ENCODE assay signal across 27 cellular contexts in the genomic region with DNA sequence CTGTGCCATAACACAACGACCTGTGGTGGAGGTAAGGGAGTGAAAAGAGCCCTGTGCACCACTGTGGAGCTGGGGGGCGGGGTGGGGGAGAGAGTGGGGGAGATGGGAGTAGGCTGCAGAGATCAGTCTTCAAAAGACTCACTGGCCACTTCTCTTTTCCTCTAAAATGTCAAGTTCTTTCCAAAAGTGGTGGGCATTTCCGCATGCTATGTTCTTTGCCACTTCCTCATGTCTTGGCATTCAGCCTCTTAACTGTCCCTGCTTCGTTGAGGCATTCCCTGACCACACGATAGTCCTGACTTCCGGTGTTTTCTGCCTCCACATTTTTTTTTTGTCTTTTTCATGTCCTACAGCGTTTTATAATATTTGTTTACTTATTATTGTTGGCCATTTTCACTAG. TPM values are rescaled to one million over a fixed set of nuclear protein-coding genes. Genes with fewer than 3 reads are reported as not detected.
"Had no signal": no experiment of that assay in that cellular context is flagged by ENCODE, and none has a peak within 500 bp of the region (broad histone marks: within the 10 kb centered on the region; RNA-seq: fewer than 3 reads in every experiment).

No MANE protein-coding gene starts in this region.

- H3K9me3 Mint-ChIP-seq: activated naive CD4-positive, alpha-beta T cell treated with anti-CD3 and anti-CD28 coated beads, Interleukin-2, amount 50 U/mL, for 24 hours; activated T-helper 1 cell treated with anti-CD3 and anti-CD28 coated beads, Interleukin-12 subunit alpha, Interleukin-12 subunit beta, Interleukin-2, Interleukin-4 antibody, amounts not matched to agents 30 ng/mL and 10 ng/mL and 1 ng/mL, durations not matched to agents 14 hours and 24 hours and 36 hours; dendritic cell treated with granulocyte-macrophage colony-stimulating factor and Interleukin-4, amounts not matched to agents 40 ng/mL and 50 ng/mL, for 4 days; immature natural killer cell; T-helper 1 cell treated with Interleukin-12 subunit alpha and Interleukin-12 subunit beta and Interleukin-4 antibody, amounts not matched to agents 30 μg/mL and 1 μg/mL, for 36 hours had no signal

- H3K4me1 ChIP-seq: uterus had no signal

- H3K27me3 ChIP-seq: uterus had no signal

- DNase-seq: activated CD4-positive, alpha-beta T cell treated with anti-CD3 and anti-CD28 coated beads for 1 hour; activated CD4-positive, alpha-beta T cell treated with anti-CD3 and anti-CD28 coated beads, Interleukin-2, amount 50 U/mL, for 1 hour; activated CD8-positive, alpha-beta T cell treated with anti-CD3 and anti-CD28 coated beads, Interleukin-2, amount 10 ng/mL, durations not matched to agents 7 days and 5 days; activated gamma-delta T cell; anterior cingulate cortex; effector memory CD4-positive, alpha-beta T cell; foreskin keratinocyte; immature natural killer cell; naive thymus-derived CD4-positive, alpha-beta T cell; retina; sigmoid colon; stomach; T1000; transverse colon; uterus; WERI-Rb-1 had no signal

- H3K36me3 ChIP-seq: cardiac muscle cell, sigmoid colon, stomach, suprapubic skin, transverse colon, uterus, WERI-Rb-1 had no signal

- H3K4me3 ChIP-seq: body of pancreas, cardiac muscle cell, lung, sigmoid colon, stomach, suprapubic skin, transverse colon, uterus had no signal

- H3K27ac ChIP-seq: body of pancreas, cardiac muscle cell, foreskin keratinocyte, sigmoid colon, stomach, suprapubic skin, transverse colon, uterus, WERI-Rb-1 had no signal

- H3K36me3 Mint-ChIP-seq: activated naive CD4-positive, alpha-beta T cell treated with anti-CD3 and anti-CD28 coated beads, Interleukin-2, amount 50 U/mL, for 24 hours; immature natural killer cell; naive thymus-derived CD4-positive, alpha-beta T cell had no signal

- H3K4me3 Mint-ChIP-seq: activated CD8-positive, alpha-beta T cell treated with anti-CD3 and anti-CD28 coated beads, Interleukin-2, amount 10 ng/mL, durations not matched to agents 7 days and 5 days; activated naive CD4-positive, alpha-beta T cell treated with anti-CD3 and anti-CD28 coated beads, Interleukin-2, amount 50 U/mL, for 24 hours; activated T-helper 1 cell treated with anti-CD3 and anti-CD28 coated beads, Interleukin-12 subunit alpha, Interleukin-12 subunit beta, Interleukin-2, Interleukin-4 antibody, amounts not matched to agents 30 ng/mL and 10 ng/mL and 1 ng/mL, durations not matched to agents 14 hours and 24 hours and 36 hours; dendritic cell treated with granulocyte-macrophage colony-stimulating factor and Interleukin-4, amounts not matched to agents 40 ng/mL and 50 ng/mL, for 4 days; immature natural killer cell; naive thymus-derived CD4-positive, alpha-beta T cell; T-helper 1 cell treated with Interleukin-12 subunit alpha and Interleukin-12 subunit beta and Interleukin-4 antibody, amounts not matched to agents 30 μg/mL and 1 μg/mL, for 36 hours had no signal

- ATAC-seq: activated CD8-positive, alpha-beta T cell treated with anti-CD3 and anti-CD28 coated beads, Interleukin-2, amount 10 ng/mL, durations not matched to agents 7 days and 5 days; body of pancreas; foreskin keratinocyte; left lobe of liver; naive thymus-derived CD4-positive, alpha-beta T cell had no signal

- H3K27ac Mint-ChIP-seq: activated CD8-positive, alpha-beta T cell treated with anti-CD3 and anti-CD28 coated beads, Interleukin-2, amount 10 ng/mL, durations not matched to agents 7 days and 5 days; activated naive CD4-positive, alpha-beta T cell treated with anti-CD3 and anti-CD28 coated beads, Interleukin-2, amount 50 U/mL, for 24 hours; activated T-helper 1 cell treated with anti-CD3 and anti-CD28 coated beads, Interleukin-12 subunit alpha, Interleukin-12 subunit beta, Interleukin-2, Interleukin-4 antibody, amounts not matched to agents 30 ng/mL and 10 ng/mL and 1 ng/mL, durations not matched to agents 14 hours and 24 hours and 36 hours; dendritic cell treated with granulocyte-macrophage colony-stimulating factor and Interleukin-4, amounts not matched to agents 40 ng/mL and 50 ng/mL, for 4 days; immature natural killer cell; naive thymus-derived CD4-positive, alpha-beta T cell; progenitor cell of endocrine pancreas; T-helper 1 cell treated with Interleukin-12 subunit alpha and Interleukin-12 subunit beta and Interleukin-4 antibody, amounts not matched to agents 30 μg/mL and 1 μg/mL, for 36 hours had no signal

RNA-seq across cellular contexts. Expression of gene PPP2R2B, which starts 2.4 kb away (rescaled TPM):
- total RNA-seq: activated T-helper 1 cell treated with anti-CD3 and anti-CD28 coated beads, Interleukin-12 subunit alpha, Interleukin-12 subunit beta, Interleukin-2, Interleukin-4 antibody, amounts not matched to agents 30 ng/mL and 10 ng/mL and 1 ng/mL, durations not matched to agents 14 hours and 24 hours and 36 hours; osteocyte had no signal
- polyA plus RNA-seq: foreskin keratinocyte had no signal
